In genomic region chr12:64475518-64475917, GRCh38 we compare ENCODE assay signal across 29 cellular contexts.
"Had no signal": no experiment of that assay in that cellular context is flagged by ENCODE, and none has a peak within 500 bp of the region (broad histone marks: within the 10 kb centered on the region; RNA-seq: fewer than 3 reads in every experiment).

No MANE protein-coding gene starts in this region.

- ATAC-seq: esophagus mucosa; gastrocnemius medialis; heart right ventricle; left colon; left lobe of liver; lower lobe of right lung; mucosa of descending colon; naive thymus-derived CD8-positive, alpha-beta T cell had no signal

- H3K27me3 ChIP-seq: dorsolateral prefrontal cortex, esophagus squamous epithelium, gastrocnemius medialis, heart right ventricle had no signal

- H3K4me3 ChIP-seq: coronary artery, dorsolateral prefrontal cortex, esophagus squamous epithelium, gastrocnemius medialis, heart right ventricle, left ventricle myocardium inferior, lower lobe of right lung, mucosa of descending colon had no signal

- DNase-seq: dermis blood vessel endothelial cell; dorsolateral prefrontal cortex; effector CD4-positive, alpha-beta T cell; effector memory CD4-positive, alpha-beta T cell; erythroblast; esophagus squamous epithelium; foreskin fibroblast; foreskin melanocyte; gastrocnemius medialis; glutamatergic neuron; head of caudate nucleus; heart right ventricle; hippocampal formation; islet precursor cell; kidney; kidney glomerular epithelial cell; left colon; left ventricle myocardium inferior; lower lobe of right lung; mesenchymal stem cell; mucosa of descending colon; naive B cell; naive thymus-derived CD8-positive, alpha-beta T cell had no signal

- FAIRE-seq: colon, kidney had no signal

- H3K27me3 Mint-ChIP-seq: naive B cell; naive thymus-derived CD8-positive, alpha-beta T cell had no signal

- H3K4me3 Mint-ChIP-seq: mesothelial cell of epicardium; naive thymus-derived CD8-positive, alpha-beta T cell had no signal

- H3K27ac Mint-ChIP-seq: mesothelial cell of epicardium; naive thymus-derived CD8-positive, alpha-beta T cell had no signal

- H3K4me1 Mint-ChIP-seq: mesothelial cell of epicardium had no signal

- H3K27ac ChIP-seq: coronary artery, dorsolateral prefrontal cortex, epithelial cell of prostate, esophagus squamous epithelium, gastrocnemius medialis, heart right ventricle, left ventricle myocardium inferior, lower lobe of right lung had no signal

- H3K4me1 ChIP-seq: esophagus squamous epithelium, lower lobe of right lung had no signal
